Comparison of ENCODE assay signal across 12 cellular contexts in genomic region chr1:173568483-173568882, GRCh38. TPM values are rescaled to one million over a fixed set of nuclear protein-coding genes. Genes with fewer than 3 reads are reported as not detected.
"Had no signal": no experiment of that assay in that cellular context is flagged by ENCODE, and none has a peak within 500 bp of the region (broad histone marks: within the 10 kb centered on the region; RNA-seq: fewer than 3 reads in every experiment).

No MANE protein-coding gene starts in this region.

- H3K36me3 ChIP-seq: HAP-1 had no signal

- ATAC-seq: GM23338, HCT116 had no signal

- H3K4me3 ChIP-seq: GM23248, GM23338, HAP-1 had no signal

- H3K4me2 ChIP-seq: GM23338 had no signal

- FAIRE-seq: H1, H54 had no signal

- H3K4me1 ChIP-seq: HAP-1 had no signal

- H3K27ac ChIP-seq: GM23248 had no signal

- H3K9ac ChIP-seq: GM23248 had no signal

- DNase-seq: GM23248, GOT3, H7, H9, HCEC 1CT, HFFc6 had no signal

- H2AFZ ChIP-seq: GM23248, GM23338 had no signal

- H3K9me3 ChIP-seq: HAP-1 had no signal

RNA-seq across cellular contexts. Expression of gene SLC9C2, which starts 34.4 kb away (rescaled TPM):
- total RNA-seq: GM23248, GM23338, H1, H4, H7, H9, HFFc6 had no signal
- polyA plus RNA-seq: GM23248, GM23338, H1 had no signal
